In the genomic region with DNA sequence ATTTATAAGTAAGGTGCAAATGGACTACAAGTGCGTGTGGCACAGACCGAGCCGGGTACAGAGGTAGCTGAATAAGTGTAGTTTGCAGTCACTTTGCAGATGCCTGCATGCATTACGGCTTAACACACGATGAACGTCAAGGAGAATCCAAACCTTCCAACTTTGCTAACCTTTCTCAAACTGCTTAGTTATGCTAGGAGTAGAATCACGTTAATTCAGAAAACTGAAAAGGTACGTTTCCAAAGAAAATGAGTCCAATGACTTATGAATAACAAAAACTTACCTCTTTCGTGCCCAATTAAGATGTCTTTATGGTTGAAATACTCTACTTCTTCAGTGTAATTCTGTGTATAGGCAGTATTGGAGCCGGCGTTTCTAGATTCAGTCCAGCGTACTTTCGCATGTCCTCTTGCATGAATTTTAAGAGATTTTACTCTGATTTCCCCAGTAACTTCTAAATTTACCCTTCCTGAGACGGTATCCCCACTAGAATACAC, we compare ENCODE assay signal across 8 cellular contexts. TPM values are rescaled to one million over a fixed set of nuclear protein-coding genes. Genes with fewer than 3 reads are reported as not detected.
DNase-seq lines count a peak whose midpoint lies in the region; ATAC-seq, FAIRE-seq and TF ChIP-seq lines count a peak whose summit lies in the region.

No MANE protein-coding gene starts in this region.

- H3K36me3 Mint-ChIP-seq in activated CD4-positive, alpha-beta T cell treated with anti-CD3 and anti-CD28 coated beads for 36 hours (ENCODE audit: low read depth), result peaks cover 21% of the 10 kb centered on the region
- H3K36me3 Mint-ChIP-seq in activated T-helper 1 cell treated with anti-CD3 and anti-CD28 coated beads, Interleukin-12 subunit alpha, Interleukin-12 subunit beta, Interleukin-2, Interleukin-4 antibody, amounts not matched to agents 30 ng/mL and 10 ng/mL and 1 ng/mL, durations not matched to agents 14 hours and 24 hours and 36 hours (ENCODE audit: low read depth), result peaks cover 7% of the 10 kb centered on the region

- POLR2A ChIA-PET in activated CD4-positive, alpha-beta T cell treated with anti-CD3 and anti-CD28 coated beads for 36 hours (lab: Charles Lee), result interaction anchor here (0.6 to 3.4 kb wide), 10 partner anchors 8 to 102 kb away, joined by 3 to 17 read pairs (median 4); no protein-coding TSS in a partner anchor

- peak; percentile 52 for DNase-seq in activated CD4-positive, alpha-beta T cell treated with anti-CD3 and anti-CD28 coated beads for 36 hours
- no peak for DNase-seq in activated CD4-positive, alpha-beta T cell treated with anti-CD3 and anti-CD28 coated beads, Interleukin-2, amount 50 U/mL, for 4 hours
- peak; percentile 49 for DNase-seq in NCI-H510A treated with DMSO at 0.1 percent for 48 hours (lab: John Stamatoyannopoulos, UW)
- peak; percentile 28 for DNase-seq in activated T-helper 1 cell treated with anti-CD3 and anti-CD28 coated beads, Interleukin-12 subunit alpha, Interleukin-12 subunit beta, Interleukin-2, Interleukin-4 antibody, amounts not matched to agents 30 ng/mL and 10 ng/mL and 1 ng/mL, durations not matched to agents 14 hours and 24 hours and 36 hours (ENCODE audit: low spot score)
- DNase-seq in foreskin keratinocyte, result peak; percentile 22 to 60
- DNase-seq in occipital lobe (lab: John Stamatoyannopoulos, UW), result peak; percentile 9
- DNase-seq in mesenteric fat pad (ENCODE audit: low spot score), result no peak
- DNase-seq in HTR-8/SVneo (ENCODE audit: insufficient read length, low spot score), result no peak

- peaks cover 19% of the 10 kb centered on the region for H3K4me1 Mint-ChIP-seq in activated CD4-positive, alpha-beta T cell treated with anti-CD3 and anti-CD28 coated beads for 36 hours
- peaks cover 42% of the 10 kb centered on the region for H3K4me1 Mint-ChIP-seq in activated T-helper 1 cell treated with anti-CD3 and anti-CD28 coated beads, Interleukin-12 subunit alpha, Interleukin-12 subunit beta, Interleukin-2, Interleukin-4 antibody, amounts not matched to agents 30 ng/mL and 10 ng/mL and 1 ng/mL, durations not matched to agents 14 hours and 24 hours and 36 hours (ENCODE audit: low read depth)

- CTCF ChIA-PET in activated CD4-positive, alpha-beta T cell treated with anti-CD3 and anti-CD28 coated beads for 36 hours (lab: Charles Lee), result interaction anchor here (0.6 to 7.2 kb wide), 13 partner anchors 10 to 511 kb away, joined by 3 to 127 read pairs (median 40); no protein-coding TSS in a partner anchor

- TF ChIP-seq CTCF in foreskin keratinocyte (conservative IDR thresholded peaks at IDR 0.05), result no peak

- peak overlapping the region; percentile 98 for H3K4me3 Mint-ChIP-seq in activated CD4-positive, alpha-beta T cell treated with anti-CD3 and anti-CD28 coated beads for 36 hours
- H3K4me3 Mint-ChIP-seq in activated T-helper 1 cell treated with anti-CD3 and anti-CD28 coated beads, Interleukin-12 subunit alpha, Interleukin-12 subunit beta, Interleukin-2, Interleukin-4 antibody, amounts not matched to agents 30 ng/mL and 10 ng/mL and 1 ng/mL, durations not matched to agents 14 hours and 24 hours and 36 hours, result peak overlapping the region; percentile 98

- no peaks in the 10 kb centered on the region for H3K9me3 Mint-ChIP-seq in activated CD4-positive, alpha-beta T cell treated with anti-CD3 and anti-CD28 coated beads for 36 hours (ENCODE audit: low read depth)
- H3K9me3 Mint-ChIP-seq in activated T-helper 1 cell treated with anti-CD3 and anti-CD28 coated beads, Interleukin-12 subunit alpha, Interleukin-12 subunit beta, Interleukin-2, Interleukin-4 antibody, amounts not matched to agents 30 ng/mL and 10 ng/mL and 1 ng/mL, durations not matched to agents 14 hours and 24 hours and 36 hours, result no peaks in the 10 kb centered on the region

- ATAC-seq in activated CD4-positive, alpha-beta T cell treated with anti-CD3 and anti-CD28 coated beads for 36 hours, result no peak
- ATAC-seq in foreskin keratinocyte, result no peak

- H3K27me3 Mint-ChIP-seq in activated CD4-positive, alpha-beta T cell treated with anti-CD3 and anti-CD28 coated beads for 36 hours, result no peaks in the 10 kb centered on the region
- peaks cover 3% of the 10 kb centered on the region for H3K27me3 Mint-ChIP-seq in activated T-helper 1 cell treated with anti-CD3 and anti-CD28 coated beads, Interleukin-12 subunit alpha, Interleukin-12 subunit beta, Interleukin-2, Interleukin-4 antibody, amounts not matched to agents 30 ng/mL and 10 ng/mL and 1 ng/mL, durations not matched to agents 14 hours and 24 hours and 36 hours (ENCODE audit: insufficient read depth)

- no peak for FAIRE-seq in HTR-8/SVneo (lab: Jason Lieb, UNC)

- H3K27ac Mint-ChIP-seq in activated CD4-positive, alpha-beta T cell treated with anti-CD3 and anti-CD28 coated beads for 36 hours, result peak overlapping the region; percentile 96
- H3K27ac Mint-ChIP-seq in activated T-helper 1 cell treated with anti-CD3 and anti-CD28 coated beads, Interleukin-12 subunit alpha, Interleukin-12 subunit beta, Interleukin-2, Interleukin-4 antibody, amounts not matched to agents 30 ng/mL and 10 ng/mL and 1 ng/mL, durations not matched to agents 14 hours and 24 hours and 36 hours, result peak overlapping the region; percentile 100

- intact Hi-C loops in activated CD4-positive, alpha-beta T cell treated with anti-CD3 and anti-CD28 coated beads for 36 hours (cut with DNase I, micrococcal nuclease), result loop anchor here (1.0 to 5.0 kb wide), 6 partner anchors 68 to 975 kb away; partner anchors contain the start of genes CETN3 (in 2 of the 2), LYSMD3 (in 1 of the 2), MBLAC2 (in 1 of the 2) and POLR3G (in 1 of the 2)
- intact Hi-C loops in activated T-helper 1 cell treated with anti-CD3 and anti-CD28 coated beads, Interleukin-12 subunit alpha, Interleukin-12 subunit beta, Interleukin-2, Interleukin-4 antibody, amounts not matched to agents 30 ng/mL and 10 ng/mL and 1 ng/mL, durations not matched to agents 14 hours and 24 hours and 36 hours (cut with micrococcal nuclease), result loop anchor here (1.0 to 2.0 kb wide), 7 partner anchors 50 to 450 kb away; no protein-coding TSS in a partner anchor

- peaks cover 14% of the 10 kb centered on the region for H3K4me1 ChIP-seq in foreskin keratinocyte

- peak overlapping the region; percentile 94 for H3K27ac ChIP-seq in foreskin keratinocyte

- no peaks in the 10 kb centered on the region for H3K27me3 ChIP-seq in foreskin keratinocyte

RNA-seq across cellular contexts. Expression of gene ARRDC3, which starts 0.5 kb away (rescaled TPM):
- total RNA-seq in activated CD4-positive, alpha-beta T cell treated with anti-CD3 and anti-CD28 coated beads for 36 hours, result 10 to 100 TPM; 21.7 to 21.9 TPM
- 10.5 and 11.5 TPM in 2 replicates for total RNA-seq in activated T-helper 1 cell treated with anti-CD3 and anti-CD28 coated beads, Interleukin-12 subunit alpha, Interleukin-12 subunit beta, Interleukin-2, Interleukin-4 antibody, amounts not matched to agents 30 ng/mL and 10 ng/mL and 1 ng/mL, durations not matched to agents 14 hours and 24 hours and 36 hours
- total RNA-seq in foreskin keratinocyte, result 8.1 and 9.8 TPM in 2 replicates
- 1.6 and 2.6 TPM in 2 replicates for polyA plus RNA-seq in foreskin keratinocyte
- total RNA-seq in occipital lobe, result 413 TPM
- total RNA-seq in mesenteric fat pad, result 59.9 TPM

Comparison
In these comparisons a context has a peak if more than half of its experiments do, and no peak if none do; other contexts are left out.
1. DNase-seq: peak in activated CD4-positive, alpha-beta T cell treated with anti-CD3 and anti-CD28 coated beads for 36 hours (single experiment), NCI-H510A treated with DMSO at 0.1 percent for 48 hours (single experiment), activated T-helper 1 cell treated with anti-CD3 and anti-CD28 coated beads, Interleukin-12 subunit alpha, Interleukin-12 subunit beta, Interleukin-2, Interleukin-4 antibody, amounts not matched to agents 30 ng/mL and 10 ng/mL and 1 ng/mL, durations not matched to agents 14 hours and 24 hours and 36 hours (single experiment), foreskin keratinocyte (2 of 2) and occipital lobe (single experiment); none in activated CD4-positive, alpha-beta T cell treated with anti-CD3 and anti-CD28 coated beads, Interleukin-2, amount 50 U/mL, for 4 hours (0 of 2), mesenteric fat pad (single experiment) and HTR-8/SVneo (single experiment).